8 cellular contexts compared by ENCODE assay signal in the genomic region with DNA sequence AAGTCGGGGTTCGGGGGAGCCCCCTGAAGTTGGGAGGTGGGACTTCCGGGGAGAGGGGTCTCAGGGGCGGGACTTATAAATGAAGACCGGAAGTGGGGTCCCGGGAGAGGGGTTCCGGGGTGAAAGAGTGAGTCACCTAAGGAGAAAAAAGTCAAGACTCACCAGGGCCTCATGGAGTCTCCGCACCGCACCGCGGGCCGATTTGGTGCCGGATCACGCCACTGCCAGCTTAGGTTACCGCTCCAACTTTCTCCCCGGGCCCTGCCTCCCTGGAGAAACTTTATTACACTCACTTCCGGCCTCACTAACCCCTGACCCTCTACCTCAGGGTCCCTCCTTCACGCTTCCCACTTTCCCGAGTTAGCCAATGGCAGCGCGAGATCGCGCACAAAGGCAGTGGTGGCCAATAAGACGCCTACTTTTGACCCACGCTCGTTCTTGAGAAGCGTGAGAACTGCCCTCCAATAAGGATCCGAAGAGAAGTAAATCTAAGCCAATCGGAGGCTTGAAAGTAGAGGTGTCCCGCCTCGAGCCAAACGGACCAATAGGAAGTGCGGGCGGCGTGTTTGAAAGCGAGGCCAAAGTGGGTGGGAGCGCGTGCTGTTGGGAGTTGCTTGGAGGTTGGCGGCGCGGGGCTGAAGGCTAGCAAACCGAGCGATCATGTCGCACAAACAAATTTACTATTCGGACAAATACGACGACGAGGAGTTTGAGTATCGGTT. TPM values are rescaled to one million over a fixed set of nuclear protein-coding genes. Genes with fewer than 3 reads are reported as not detected.
DNase-seq lines count a peak whose midpoint lies in the region; ATAC-seq, FAIRE-seq and TF ChIP-seq lines count a peak whose summit lies in the region.

A gene (plus strand): TSS at position 596 of the 722 bp plus-strand sequence. CDS start 65 bp downstream, at position 661.

- no peaks in the 10 kb centered on the region for H3K27me3 Mint-ChIP-seq in Calu3 (ENCODE audit: unreplicated experiment)

- H3K4me1 Mint-ChIP-seq in Calu3 (ENCODE audit: low read depth, unreplicated experiment), result peaks cover 33% of the 10 kb centered on the region

- CTCF ChIA-PET in Calu3 (lab: Charles Lee), result interaction anchor here (0.6 to 1.1 kb wide), 18 partner anchors 9 to 193 kb away, joined by 3 to 14 read pairs (median 4); a partner anchor contains a TSS

- no peak for TF ChIP-seq CTCF in Calu3 (IDR thresholded peaks at IDR 0.05; ENCODE audit: unreplicated experiment)

- H3K9me3 Mint-ChIP-seq in Calu3 (ENCODE audit: low read depth, unreplicated experiment), result no peaks in the 10 kb centered on the region

- peaks cover 12% of the 10 kb centered on the region for H3K36me3 Mint-ChIP-seq in Calu3 (ENCODE audit: insufficient read depth, unreplicated experiment)

- H3K27ac Mint-ChIP-seq in Calu3 (ENCODE audit: unreplicated experiment), result no peak within 1 kb of the TSS

- peak; percentile 78 for ATAC-seq in GM21390 (IDR thresholded peaks at IDR 0.05; ENCODE audit: unreplicated experiment)

- no peak within 1 kb of the TSS for H3K4me3 Mint-ChIP-seq in Calu3 (ENCODE audit: low read depth, unreplicated experiment)

- DNase-seq in Calu3 (peak; percentile 96), HUDEP-2 (lab: John Stamatoyannopoulos, UW; ENCODE audit: unreplicated experiment in 76 of 76) (peak in 75 of 76 experiments; percentile 86 to 100 (median 97)), NOMO-1 treated with dmso at 0.1 percent for 144 hours (lab: John Stamatoyannopoulos, UW; ENCODE audit: unreplicated experiment) (peak; percentile 99), mesenteric fat pad (ENCODE audit: low spot score) (peak; percentile 98)
- peak; percentile 66 to 86 (median 85) for DNase-seq in activated CD8-positive, alpha-beta memory T cell treated with anti-CD3 and anti-CD28 coated beads for 48 hours (ENCODE audit: low read depth in 2 of 3, low spot score in 2 of 3)
- DNase-seq in stimulated activated CD8-positive, alpha-beta memory T cell treated with anti-CD3 and anti-CD28 coated beads, Interleukin-15, amount 100 ng/mL, for 24 hours (ENCODE audit: low read depth), result peak; percentile 76

- no TSS peak for BruUV-seq in Calu3 (replicated peaks; lab: Mats Ljungman, UMichigan)

- peak; percentile 99 for FAIRE-seq in endometrium (lab: Jason Lieb, UNC)

- intact Hi-C loops in Calu3 (cut with micrococcal nuclease; ENCODE audit: unreplicated experiment), result loop anchor here (1.0 to 5.0 kb wide), 2 partner anchors 27 to 88 kb away; a partner anchor contains a TSS

RNA-seq across cellular contexts. Expression of the gene that starts here (rescaled TPM):
- total RNA-seq in Calu3 (2022) (182 and 230 TPM in 2 replicates), mesenteric fat pad (41.2 TPM)

Comparison
In these comparisons a context has a peak if more than half of its experiments do, and no peak if none do; other contexts are left out.
1. Peak in every context shown above with its lines: DNase-seq and ATAC-seq.